In genomic region chr5:168006473-168007130, GRCh38 we compare ENCODE assay signal across 26 cellular contexts.
DNase-seq lines count a peak whose midpoint lies in the region; ATAC-seq and TF ChIP-seq lines count a peak whose summit lies in the region.
"Had no signal": no experiment of that assay in that cellular context is flagged by ENCODE, and none has a peak within 500 bp of the region (broad histone marks: within the 10 kb centered on the region; RNA-seq: fewer than 3 reads in every experiment).

No MANE protein-coding gene starts in this region.

- intact Hi-C loops in Right ventricle myocardium superior (cut with DNase I), result no loop called here
- intact Hi-C loops in activated CD4-positive, alpha-beta T cell treated with anti-CD3 and anti-CD28 coated beads, Interleukin-2, amount 10 ng/mL, durations not matched to agents 24 days and 14 days (cut with micrococcal nuclease), result no loop called here

- no peaks in the 10 kb centered on the region for H3K9me3 Mint-ChIP-seq in mesothelial cell of epicardium
- H3K9me3 Mint-ChIP-seq in activated CD4-positive, alpha-beta T cell treated with anti-CD3 and anti-CD28 coated beads, Interleukin-2, amount 10 ng/mL, durations not matched to agents 24 days and 14 days, result no peaks in the 10 kb centered on the region
- H3K9me3 Mint-ChIP-seq: CD8-positive, alpha-beta T cell; neural progenitor cell had no signal

- no peak for TF ChIP-seq CTCF in mesothelial cell of epicardium (IDR thresholded peaks at IDR 0.05; ENCODE audit: unreplicated experiment)

- peaks cover 3% of the 10 kb centered on the region for H3K27me3 Mint-ChIP-seq in mesothelial cell of epicardium (ENCODE audit: low read depth)
- H3K27me3 Mint-ChIP-seq in activated CD4-positive, alpha-beta T cell treated with anti-CD3 and anti-CD28 coated beads, Interleukin-2, amount 10 ng/mL, durations not matched to agents 24 days and 14 days, result no peaks in the 10 kb centered on the region
- H3K27me3 Mint-ChIP-seq: activated naive CD8-positive, alpha-beta T cell had no signal

- peak overlapping the region; percentile 60 for H3K27ac Mint-ChIP-seq in mesothelial cell of epicardium
- H3K27ac Mint-ChIP-seq in activated CD4-positive, alpha-beta T cell treated with anti-CD3 and anti-CD28 coated beads, Interleukin-2, amount 10 ng/mL, durations not matched to agents 24 days and 14 days, result no peak overlapping the region
- H3K27ac Mint-ChIP-seq: activated naive CD8-positive, alpha-beta T cell; CD8-positive, alpha-beta T cell; neural progenitor cell had no signal

- peaks cover 64% of the 10 kb centered on the region for H3K4me1 Mint-ChIP-seq in mesothelial cell of epicardium
- H3K4me1 Mint-ChIP-seq in activated CD4-positive, alpha-beta T cell treated with anti-CD3 and anti-CD28 coated beads, Interleukin-2, amount 10 ng/mL, durations not matched to agents 24 days and 14 days, result no peaks in the 10 kb centered on the region

- H3K36me3 Mint-ChIP-seq in mesothelial cell of epicardium, result no peaks in the 10 kb centered on the region
- no peaks in the 10 kb centered on the region for H3K36me3 Mint-ChIP-seq in activated CD4-positive, alpha-beta T cell treated with anti-CD3 and anti-CD28 coated beads, Interleukin-2, amount 10 ng/mL, durations not matched to agents 24 days and 14 days (ENCODE audit: low read depth)
- H3K36me3 Mint-ChIP-seq: activated naive CD8-positive, alpha-beta T cell; CD8-positive, alpha-beta T cell had no signal

- peak; percentile 61 for DNase-seq in NCI-H82 (lab: John Stamatoyannopoulos, UW)
- DNase-seq in NCI-H82 treated with DMSO at 0.1 percent for 48 hours (lab: John Stamatoyannopoulos, UW; ENCODE audit: unreplicated experiment), result no peak
- DNase-seq in Right ventricle myocardium superior, result no peak
- no peak for DNase-seq in mesothelial cell of epicardium (ENCODE audit: low spot score in 2 of 2, unreplicated experiment in 2 of 2)
- DNase-seq in A172 (ENCODE audit: low spot score), result no peak
- DNase-seq in stimulated activated CD4-positive, alpha-beta T cell treated with anti-CD3 and anti-CD28 coated beads, Interleukin-15, amount 100 ng/mL, for 24 hours, result no peak
- DNase-seq in activated CD4-positive, alpha-beta T cell treated with anti-CD3 and anti-CD28 coated beads, Interleukin-2, amount 10 ng/mL, durations not matched to agents 24 days and 14 days, result no peak
- DNase-seq: 8988T; activated T-cell treated with anti-CD3 and anti-CD28 coated beads for 4 hours; AML-193; CD8-positive, alpha-beta T cell; central memory CD4-positive, alpha-beta T cell; DMS 273 treated with DMSO at 0.1 percent for 48 hours; EL; islet precursor cell; mucosa of descending colon; NCI-H187; NCI-H2171; NCI-H526 treated with DMSO at 0.1 percent for 48 hours; posterior cingulate gyrus; stimulated activated naive CD8-positive, alpha-beta T cell treated with anti-CD3 and anti-CD28 coated beads, Interleukin-15, Interleukin-2, amounts not matched to agents 100 U/mL and 50 U/mL, for 24 hours; T-helper 1 cell; uterus had no signal

- ATAC-seq in Right ventricle myocardium superior (ENCODE audit: poor library complexity) (peak; percentile 57), HG02678 (IDR thresholded peaks at IDR 0.05; ENCODE audit: unreplicated experiment) (no peak)
- ATAC-seq: CD8-positive, alpha-beta T cell; mucosa of descending colon; stimulated activated naive CD8-positive, alpha-beta T cell treated with anti-CD3 and anti-CD28 coated beads, Interleukin-15, Interleukin-2, amounts not matched to agents 100 U/mL and 50 U/mL, for 24 hours had no signal

- no peak overlapping the region for H3K4me3 Mint-ChIP-seq in mesothelial cell of epicardium
- H3K4me3 Mint-ChIP-seq in activated CD4-positive, alpha-beta T cell treated with anti-CD3 and anti-CD28 coated beads, Interleukin-2, amount 10 ng/mL, durations not matched to agents 24 days and 14 days, result no peak overlapping the region
- H3K4me3 Mint-ChIP-seq: activated naive CD8-positive, alpha-beta T cell; CD8-positive, alpha-beta T cell; neural progenitor cell had no signal
